8 cellular contexts compared by ENCODE assay signal in genomic region chr17:57935833-57936807, GRCh38. TPM values are rescaled to one million over a fixed set of nuclear protein-coding genes. Genes with fewer than 3 reads are reported as not detected.
DNase-seq lines count a peak whose midpoint lies in the region; ATAC-seq and TF ChIP-seq lines count a peak whose summit lies in the region.

No MANE protein-coding gene starts in this region.

- H3K4me3 ChIP-seq in WERI-Rb-1 (ENCODE audit: low read depth, low read length) = peak overlapping the region; percentile 32
- H3K4me3 ChIP-seq in psoas muscle = no peak overlapping the region

- no peaks in the 10 kb centered on the region for H3K27me3 ChIP-seq in WERI-Rb-1 (ENCODE audit: insufficient read depth, low read depth, severe bottlenecking)
- no peaks in the 10 kb centered on the region for H3K27me3 ChIP-seq in psoas muscle (ENCODE audit: insufficient read depth in 3 of 3, low read length in 2 of 3)

- H3K36me3 ChIP-seq in WERI-Rb-1 = no peaks in the 10 kb centered on the region
- no peaks in the 10 kb centered on the region for H3K36me3 ChIP-seq in psoas muscle (ENCODE audit: insufficient read depth in 1 of 2, low read depth in 1 of 2)

- no peaks in the 10 kb centered on the region for H3K9me3 ChIP-seq in WERI-Rb-1 (ENCODE audit: severe bottlenecking)
- H3K9me3 ChIP-seq in psoas muscle = no peaks in the 10 kb centered on the region

- peaks cover 80% of the 10 kb centered on the region for H3K4me1 ChIP-seq in psoas muscle

- intact Hi-C loops in left cardiac atrium (cut with DNase I) (no loop called here), psoas muscle (cut with DNase I) (no loop called here)

- TF ChIP-seq CTCF in WERI-Rb-1 (IDR thresholded peaks at IDR 0.05; ENCODE audit: low read depth, low read length) (no peak), psoas muscle (IDR thresholded peaks at IDR 0.05) (no peak)

- DNase-seq in GM03348 (ENCODE audit: low spot score) (peak; percentile 87), WERI-Rb-1 (peak; percentile 97), left cardiac atrium (peak; percentile 59), psoas muscle (peak; percentile 69 to 82), NCI-H2029 (lab: John Stamatoyannopoulos, UW) (no peak), GDM1 (lab: John Stamatoyannopoulos, UW) (no peak)
- DNase-seq in stimulated activated naive CD4-positive, alpha-beta T cell treated with Interleukin-2 at 50 U/mL for 16 hours (lab: John Stamatoyannopoulos, UW) = no peak

- ATAC-seq in left cardiac atrium (peak; percentile 82 to 88), psoas muscle (peak; percentile 60 to 72 (median 68)), GM19324 (IDR thresholded peaks at IDR 0.05; ENCODE audit: low FRiP score, unreplicated experiment) (no peak)

- WGBS in psoas muscle, 3 donors = 24 to 31% (median 24%) methylated on average over 11 of the region's 11 CpGs

- H3K27ac ChIP-seq in WERI-Rb-1 (peak overlapping the region; percentile 91), psoas muscle (peak overlapping the region; percentile 99)

RNA-seq across cellular contexts. Expression of gene CUEDC1, which starts 19.1 kb away (rescaled TPM):
- total RNA-seq in left cardiac atrium = 10 to 100 TPM; 38.3 to 45.5 TPM
- total RNA-seq in psoas muscle = 10 to 100 TPM; 31.1 to 67.2 (median 47.4) TPM
- 10 to 100 TPM; 28.0 to 56.5 (median 46.4) TPM for polyA plus RNA-seq in psoas muscle

RNA-seq across cellular contexts. Expression of gene VEZF1, which starts 51.9 kb away (rescaled TPM):
- 10 to 100 TPM; 54.1 to 60.9 TPM for total RNA-seq in left cardiac atrium
- total RNA-seq in psoas muscle = 10 to 100 TPM; 45.7 to 92.5 (median 70.7) TPM
- 10 to 100 TPM; 30.6 to 50.5 (median 36.6) TPM for polyA plus RNA-seq in psoas muscle

Comparison
In these comparisons a context has a peak if more than half of its experiments do, and no peak if none do; other contexts are left out.
1. DNase-seq: peak in GM03348 (single experiment), WERI-Rb-1 (single experiment), left cardiac atrium (single experiment) and psoas muscle (2 of 2); none in stimulated activated naive CD4-positive, alpha-beta T cell treated with Interleukin-2 at 50 U/mL for 16 hours (single experiment), NCI-H2029 (single experiment) and GDM1 (single experiment).